9 cellular contexts compared by ENCODE assay signal in genomic region chr11:72333657-72334056, GRCh38.
DNase-seq lines count a peak whose midpoint lies in the region; ATAC-seq and TF ChIP-seq lines count a peak whose summit lies in the region.
"Had no signal": no experiment of that assay in that cellular context is flagged by ENCODE, and none has a peak within 500 bp of the region (broad histone marks: within the 10 kb centered on the region; RNA-seq: fewer than 3 reads in every experiment).

No MANE protein-coding gene starts in this region.

- no peak overlapping the region for H3K18ac ChIP-seq in mesendoderm (ENCODE audit: low read length)

- no peak overlapping the region for H2AK5ac ChIP-seq in mesendoderm (ENCODE audit: low read length)

- ATAC-seq in GM21529 (IDR thresholded peaks at IDR 0.05; ENCODE audit: unreplicated experiment) (no peak), HG03460 (IDR thresholded peaks at IDR 0.05; ENCODE audit: unreplicated experiment) (no peak)
- ATAC-seq: left cardiac atrium had no signal

- DNase-seq in CMK (ENCODE audit: low read depth), result peak; percentile 60
- DNase-seq in NCI-H82 treated with DMSO at 0.1 percent for 48 hours (lab: John Stamatoyannopoulos, UW; ENCODE audit: unreplicated experiment), result peak; percentile 9
- peak; percentile 16 for DNase-seq in activated naive CD4-positive, alpha-beta T cell treated with anti-CD3 and anti-CD28 coated beads, Interleukin-2, amount 50 U/mL, for 16 hours
- DNase-seq in mesendoderm, result peak; percentile 95
- no peak for DNase-seq in thyroid gland
- DNase-seq in activated CD4-positive, CD25-positive, alpha-beta regulatory T cell (lab: John Stamatoyannopoulos, UW), result no peak
- DNase-seq: left cardiac atrium had no signal

- no peak overlapping the region for H3K9ac ChIP-seq in mesendoderm (ENCODE audit: low read length)

- no peak overlapping the region for H2BK15ac ChIP-seq in mesendoderm (replicated peaks; ENCODE audit: low read depth)

- H4K8ac ChIP-seq in mesendoderm (ENCODE audit: low read depth, low read length), result no peak overlapping the region

- no peak overlapping the region for H3K4ac ChIP-seq in mesendoderm (ENCODE audit: low read depth, low read length)

- no peaks in the 10 kb centered on the region for H3K9me3 ChIP-seq in thyroid gland

- no peak overlapping the region for H3K23ac ChIP-seq in mesendoderm (ENCODE audit: low read length)

- H3K27ac ChIP-seq in mesendoderm (ENCODE audit: low read depth, low read length), result no peak overlapping the region
- H3K27ac ChIP-seq in thyroid gland, result no peak overlapping the region

- no CpG with 5 or more reads among the region's 6 CpGs for WGBS in mesendoderm (ENCODE audit: extremely low coverage, insufficient coverage, low lambda C conversion rate)
- 53 to 56% methylated on average over 4 to 6 of the region's 6 CpGs for WGBS in thyroid gland, 2 donors

- no peaks in the 10 kb centered on the region for H3K36me3 ChIP-seq in mesendoderm (ENCODE audit: control insufficient read depth, insufficient read depth, low read length)
- no peaks in the 10 kb centered on the region for H3K36me3 ChIP-seq in thyroid gland

- H3K56ac ChIP-seq in mesendoderm (ENCODE audit: low read length), result no peak overlapping the region

- H3K27me3 ChIP-seq in mesendoderm (ENCODE audit: insufficient read depth, low read length, poor library complexity) (no peaks in the 10 kb centered on the region), thyroid gland (no peaks in the 10 kb centered on the region)

- H3K4me2 ChIP-seq in mesendoderm (ENCODE audit: low read length), result no peak overlapping the region

- TF ChIP-seq CTCF in thyroid gland (IDR thresholded peaks at IDR 0.05), result no peak

- intact Hi-C loops in thyroid gland (cut with DNase I), result no loop called here

- no peaks in the 10 kb centered on the region for H3K79me2 ChIP-seq in mesendoderm (ENCODE audit: control insufficient read depth, insufficient read depth, low read length)

- no peak overlapping the region for H4K5ac ChIP-seq in mesendoderm (ENCODE audit: low read length)

- no peaks in the 10 kb centered on the region for H3K4me1 ChIP-seq in mesendoderm (ENCODE audit: control insufficient read depth, low read depth, low read length)
- peaks cover 2 to 20% of the 10 kb centered on the region in 2 donors for H3K4me1 ChIP-seq in thyroid gland

- H3K4me3 ChIP-seq in mesendoderm (ENCODE audit: low read length), result no peak overlapping the region
- H3K4me3 ChIP-seq in thyroid gland (replicated peaks in 1 of 3), result no peak overlapping the region

- H3K79me1 ChIP-seq in mesendoderm (ENCODE audit: low read length), result no peaks in the 10 kb centered on the region

- no peak for TF ChIP-seq POLR2A in thyroid gland (IDR thresholded peaks at IDR 0.05)

- no peak overlapping the region for H2BK120ac ChIP-seq in mesendoderm (ENCODE audit: low read depth, low read length)

- no peak overlapping the region for H2BK5ac ChIP-seq in mesendoderm (ENCODE audit: low read length)

Comparison
In these comparisons a context has a peak if more than half of its experiments do, and no peak if none do; other contexts are left out.
1. DNase-seq: peak in CMK (single experiment), NCI-H82 treated with DMSO at 0.1 percent for 48 hours (single experiment), activated naive CD4-positive, alpha-beta T cell treated with anti-CD3 and anti-CD28 coated beads, Interleukin-2, amount 50 U/mL, for 16 hours (single experiment) and mesendoderm (single experiment); none in thyroid gland (0 of 2) and activated CD4-positive, CD25-positive, alpha-beta regulatory T cell (0 of 4).